Comparison of ENCODE assay signal across 22 cellular contexts in the genomic region with DNA sequence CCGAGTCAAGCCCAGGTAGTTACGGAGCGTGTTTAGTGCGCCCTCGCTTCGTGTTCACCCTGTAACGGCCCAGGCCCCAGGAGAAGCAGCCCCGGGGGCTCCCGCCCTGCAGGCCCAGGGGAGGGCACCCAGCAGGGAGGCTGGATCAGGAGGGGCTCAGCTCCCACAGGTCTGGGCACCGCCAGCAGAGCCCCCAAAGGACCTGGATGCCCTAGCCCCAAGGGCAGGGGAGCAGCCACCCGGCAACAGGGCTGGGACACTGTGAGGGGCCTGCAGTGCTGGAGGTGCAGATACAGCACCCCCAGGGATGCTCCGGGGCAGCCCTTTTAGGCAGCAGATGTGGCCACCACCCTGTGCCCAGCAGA.
"Had no signal": no experiment of that assay in that cellular context is flagged by ENCODE, and none has a peak within 500 bp of the region (broad histone marks: within the 10 kb centered on the region; RNA-seq: fewer than 3 reads in every experiment).

No MANE protein-coding gene starts in this region.

- H3K4me3 Mint-ChIP-seq: natural killer cell; stimulated activated memory B cell treated with anti-CD40 and anti-IgM and Interleukin-4, amounts not matched to agents 10 μg/mL and 1 μg/mL and 100 μg/mL, for 72 hours had no signal

- H3K9me3 ChIP-seq: heart left ventricle, mucosa of descending colon, prostate gland, right lobe of liver, stomach, thoracic aorta, transverse colon had no signal

- H3K4me2 ChIP-seq: neural progenitor cell had no signal

- H3K36me3 ChIP-seq: neural progenitor cell, prostate gland, right lobe of liver, thoracic aorta, transverse colon had no signal

- H3K4me3 ChIP-seq: coronary artery, heart left ventricle, mucosa of descending colon, neural progenitor cell, prostate gland, right lobe of liver, stomach, thoracic aorta, transverse colon had no signal

- H3K9ac ChIP-seq: neural progenitor cell, parathyroid adenoma had no signal

- H3K27me3 ChIP-seq: heart left ventricle, neural progenitor cell, right lobe of liver, stomach, transverse colon had no signal

- H3K36me3 Mint-ChIP-seq: natural killer cell; neural progenitor cell; stimulated activated memory B cell treated with anti-CD40 and anti-IgM and Interleukin-4, amounts not matched to agents 10 μg/mL and 1 μg/mL and 100 μg/mL, for 72 hours had no signal

- H3K9me3 Mint-ChIP-seq: natural killer cell; neural progenitor cell; stimulated activated memory B cell treated with anti-CD40 and anti-IgM and Interleukin-4, amounts not matched to agents 10 μg/mL and 1 μg/mL and 100 μg/mL, for 72 hours had no signal

- H2AFZ ChIP-seq: parathyroid adenoma had no signal

- ATAC-seq: mucosa of descending colon; natural killer cell; stimulated activated memory B cell treated with anti-CD40 and anti-IgM and Interleukin-4, amounts not matched to agents 10 μg/mL and 1 μg/mL and 100 μg/mL, for 72 hours had no signal

- H3K27me3 Mint-ChIP-seq: stimulated activated memory B cell treated with anti-CD40 and anti-IgM and Interleukin-4, amounts not matched to agents 10 μg/mL and 1 μg/mL and 100 μg/mL, for 72 hours had no signal

- H3K4me1 ChIP-seq: prostate gland, right lobe of liver had no signal

- DNase-seq: cerebellar nuclear complex; effector CD4-positive, alpha-beta T cell; foreskin melanocyte; hippocampal formation; kidney glomerular epithelial cell; natural killer cell; occipital lobe; right lobe of liver; stimulated activated CD4-positive, alpha-beta T cell treated with anti-CD3 and anti-CD28 coated beads, Interleukin-15, amount 100 ng/mL, for 24 hours; stimulated activated CD4-positive, alpha-beta T cell treated with anti-CD3 and anti-CD28 coated beads, Interleukin-1b, Interleukin-23, amount 100 ng/mL, for 48 hours; stimulated activated CD4-positive, alpha-beta T cell treated with anti-CD3 and anti-CD28 coated beads, Interleukin-4, amount 100 ng/mL, for 24 hours; stomach; substantia nigra; transverse colon had no signal

- H3K27ac Mint-ChIP-seq: natural killer cell; stimulated activated memory B cell treated with anti-CD40 and anti-IgM and Interleukin-4, amounts not matched to agents 10 μg/mL and 1 μg/mL and 100 μg/mL, for 72 hours had no signal

- H3K27ac ChIP-seq: coronary artery, heart left ventricle, neural progenitor cell, parathyroid adenoma, prostate gland, right lobe of liver, stomach, thoracic aorta, transverse colon had no signal
